6 cellular contexts compared by ENCODE assay signal in genomic region chr20:63941282-63942060, GRCh38.
DNase-seq lines count a peak whose midpoint lies in the region; TF ChIP-seq lines count a peak whose summit lies in the region.

No MANE protein-coding gene starts in this region.

- peaks cover 36% of the 10 kb centered on the region for H3K4me1 ChIP-seq in BLaER1

- POLR2A ChIA-PET in RWPE1 (lab: Yijun Ruan, JAX; ENCODE audit: low non-redundant PET): interaction anchor here (0.9 kb wide), 1 partner anchor 77 kb away, joined by 3 read pairs; the partner anchor contains the start of gene TPD52L2

- CTCF ChIA-PET in RWPE1 (lab: Yijun Ruan, JAX): interaction anchor here (0.6 to 1.3 kb wide), 4 partner anchors 24 to 398 kb away, joined by 3 to 5 read pairs (median 4); no protein-coding TSS in a partner anchor

- H3K4me2 ChIP-seq in BLaER1: peak overlapping the region; percentile 88

- peaks cover 95% of the 10 kb centered on the region for H4K20me1 ChIP-seq in BLaER1

- H3K9me3 Mint-ChIP-seq in dendritic cell treated with granulocyte-macrophage colony-stimulating factor and Interleukin-4, amounts not matched to agents 40 ng/mL and 50 ng/mL, for 4 days: no peaks in the 10 kb centered on the region

- peak overlapping the region; percentile 63; the same call in 1 of the 2 replicates for H3K27ac ChIP-seq in BLaER1
- H3K27ac ChIP-seq in RWPE1: peak overlapping the region; percentile 91

- DNase-seq in RWPE1 (ENCODE audit: low spot score) (peak; percentile 99), D341Med (ENCODE audit: low spot score) (no peak), DMS 273 (lab: John Stamatoyannopoulos, UW; ENCODE audit: unreplicated experiment) (no peak)
- peak; percentile 51 for DNase-seq in stimulated activated CD4-positive, alpha-beta T cell treated with anti-CD3 and anti-CD28 coated beads, Interleukin-4, amount 100 ng/mL, for 1 hour

- peak overlapping the region; percentile 51 for H3K4me3 ChIP-seq in BLaER1

- peaks cover 87% of the 10 kb centered on the region for H3K36me3 ChIP-seq in BLaER1

- no peaks in the 10 kb centered on the region for H3K9me3 ChIP-seq in BLaER1

- H3K4me3 Mint-ChIP-seq in dendritic cell treated with granulocyte-macrophage colony-stimulating factor and Interleukin-4, amounts not matched to agents 40 ng/mL and 50 ng/mL, for 4 days: no peak overlapping the region

- 0 out of 2 replicates have a peak overlapping the region, but pooled peaks have one; percentile 29 for H3K9ac ChIP-seq in BLaER1

- H3K27ac Mint-ChIP-seq in dendritic cell treated with granulocyte-macrophage colony-stimulating factor and Interleukin-4, amounts not matched to agents 40 ng/mL and 50 ng/mL, for 4 days: peak overlapping the region; percentile 61

- intact Hi-C loops in dendritic cell treated with granulocyte-macrophage colony-stimulating factor and Interleukin-4, amounts not matched to agents 40 ng/mL and 50 ng/mL, for 4 days (cut with micrococcal nuclease): loop anchor here (1.0 kb wide), 1 partner anchor 14 kb away; no protein-coding TSS in a partner anchor

- no peaks in the 10 kb centered on the region for H3K27me3 ChIP-seq in BLaER1

- TF ChIP-seq CTCF in RWPE1 (conservative IDR thresholded peaks at IDR 0.05; ENCODE audit: low read depth): no peak

- H3K27me3 Mint-ChIP-seq in dendritic cell treated with granulocyte-macrophage colony-stimulating factor and Interleukin-4, amounts not matched to agents 40 ng/mL and 50 ng/mL, for 4 days: no peaks in the 10 kb centered on the region

- peaks cover 94% of the 10 kb centered on the region for H3K36me3 Mint-ChIP-seq in dendritic cell treated with granulocyte-macrophage colony-stimulating factor and Interleukin-4, amounts not matched to agents 40 ng/mL and 50 ng/mL, for 4 days (ENCODE audit: low read depth)

- peaks cover 46% of the 10 kb centered on the region for H3K4me1 Mint-ChIP-seq in dendritic cell treated with granulocyte-macrophage colony-stimulating factor and Interleukin-4, amounts not matched to agents 40 ng/mL and 50 ng/mL, for 4 days (ENCODE audit: low read depth)

Comparison
In these comparisons a context has a peak if more than half of its experiments do, and no peak if none do; other contexts are left out.
1. DNase-seq: peak in RWPE1 (single experiment) and stimulated activated CD4-positive, alpha-beta T cell treated with anti-CD3 and anti-CD28 coated beads, Interleukin-4, amount 100 ng/mL, for 1 hour (single experiment); none in D341Med (single experiment) and DMS 273 (single experiment).